Comparison of ENCODE assay signal across 8 cellular contexts in genomic region chr7:22725585-22725984, GRCh38. TPM values are rescaled to one million over a fixed set of nuclear protein-coding genes. Genes with fewer than 3 reads are reported as not detected.
A peak's percentile ranks its signal among the peaks of the same experiment; 100 is the strongest.
DNase-seq lines count a peak whose midpoint lies in the region; TF ChIP-seq lines count a peak whose summit lies in the region.

No MANE protein-coding gene starts in this region.

- no peaks in the 10 kb centered on the region for H3K27me3 ChIP-seq in HAP-1 (ENCODE audit: low read depth)
- no peaks in the 10 kb centered on the region for H3K27me3 ChIP-seq in SJSA1 (replicated peaks)
- no peaks in the 10 kb centered on the region for H3K27me3 ChIP-seq in Peyer's patch
- no peaks in the 10 kb centered on the region for H3K27me3 ChIP-seq in ascending aorta

- H3K36me3 ChIP-seq in HAP-1 (replicated peaks) (no peaks in the 10 kb centered on the region), SJSA1 (peaks cover 21% of the 10 kb centered on the region), Peyer's patch (no peaks in the 10 kb centered on the region), ascending aorta (no peaks in the 10 kb centered on the region)

- H3K4me3 ChIP-seq in HAP-1 (no peak overlapping the region), SJSA1 (peak overlapping the region; percentile 54), Peyer's patch (no peak overlapping the region), ascending aorta (no peak overlapping the region)

- DNase-seq in Caki2 (ENCODE audit: low read depth): peak; percentile 30
- DNase-seq in HAP-1 (ENCODE audit: low spot score in 2 of 2): peak; percentile 21 to 34
- peak; percentile 72 to 85 for DNase-seq in SJSA1 (ENCODE audit: low read depth in 1 of 2, low spot score in 2 of 2)
- DNase-seq in iPS-NIHi11 (ENCODE audit: low spot score): peak; percentile 27
- DNase-seq in Peyer's patch: no peak
- DNase-seq in activated CD4-positive, alpha-beta T cell treated with anti-CD3 and anti-CD28 coated beads, Interleukin-2, amount 50 U/mL, for 1 hour: no peak
- no peak for DNase-seq in SK-N-DZ (ENCODE audit: low spot score)
- DNase-seq in ascending aorta (ENCODE audit: low spot score in 2 of 2): no peak

- in situ Hi-C loops in Caki2 (cut with HindIII; ENCODE audit: low pct_unique_long_range_greater_than_20kb, low sequenced_read_pairs) (no loop called here), HAP-1 (cut with MboI; ENCODE audit: low sequenced_read_pairs) (loop anchor here (5.0 to 25.0 kb wide), 2 partner anchors 163 to 337 kb away; no protein-coding TSS in a partner anchor)

- H3K27ac ChIP-seq in SJSA1: peak overlapping the region; percentile 93
- H3K27ac ChIP-seq in Peyer's patch: peak overlapping the region in 1 of 4 donors; percentile 27
- no peak overlapping the region for H3K27ac ChIP-seq in ascending aorta

- intact Hi-C loops in ascending aorta (cut with DNase I): loop anchor here (5.0 to 10.0 kb wide), 5 partner anchors 97 to 1301 kb away; partner anchors contain the start of genes MALSU1, SP4 and TOMM7

- H3K4me1 ChIP-seq in HAP-1: peaks cover 8% of the 10 kb centered on the region
- peaks cover 72% of the 10 kb centered on the region for H3K4me1 ChIP-seq in SJSA1 (replicated peaks)
- peaks cover 0 to 20% (median 1%) of the 10 kb centered on the region in 4 donors for H3K4me1 ChIP-seq in Peyer's patch
- H3K4me1 ChIP-seq in ascending aorta: peaks cover 5 to 40% of the 10 kb centered on the region in 2 donors

- TF ChIP-seq CTCF in Peyer's patch (IDR thresholded peaks at IDR 0.05) (peak in 1 of 6 experiments; percentile 13), ascending aorta (IDR thresholded peaks at IDR 0.05) (no peak)

- TF ChIP-seq POLR2A in Peyer's patch (IDR thresholded peaks at IDR 0.05): no peak

- H3K9me3 ChIP-seq in HAP-1 (no peaks in the 10 kb centered on the region), SJSA1 (replicated peaks) (no peaks in the 10 kb centered on the region), Peyer's patch (no peaks in the 10 kb centered on the region), ascending aorta (no peaks in the 10 kb centered on the region)

RNA-seq across cellular contexts. Expression of gene IL6, which starts 1.4 kb away (rescaled TPM):
- total RNA-seq in Caki2 (2014; rRNA removed; shearing (Covaris generic); ENCODE audit: low replicate concordance): 2.0 and 6.4 TPM in 2 replicates
- total RNA-seq in SJSA1 (2014; rRNA removed; shearing (Covaris generic)): 3.3 and 5.8 TPM in 2 replicates
- 1 to 10 TPM in 1 of 4 donors, under 1 TPM in 1, not detected in 2; 0.94 to 5.0 TPM for total RNA-seq in Peyer's patch
- not detected in 2 replicates for polyA plus RNA-seq in SK-N-DZ (2014; cell fraction: cytosol; rRNA removed)
- not detected in 2 replicates for polyA plus RNA-seq in SK-N-DZ (2014; cell fraction: nucleus; rRNA removed)
- total RNA-seq in ascending aorta: 37.3 TPM

Comparison
In these comparisons a context has a peak if more than half of its experiments do, and no peak if none do; other contexts are left out.
1. DNase-seq: peak in Caki2 (single experiment), HAP-1 (2 of 2), SJSA1 (2 of 2) and iPS-NIHi11 (single experiment); none in Peyer's patch (0 of 3), activated CD4-positive, alpha-beta T cell treated with anti-CD3 and anti-CD28 coated beads, Interleukin-2, amount 50 U/mL, for 1 hour (single experiment), SK-N-DZ (single experiment) and ascending aorta (0 of 2).